9 cellular contexts compared by ENCODE assay signal in genomic region chr11:111540921-111541208, GRCh38. TPM values are rescaled to one million over a fixed set of nuclear protein-coding genes. Genes with fewer than 3 reads are reported as not detected.
DNase-seq lines count a peak whose midpoint lies in the region; ATAC-seq and TF ChIP-seq lines count a peak whose summit lies in the region.
"Had no signal": no experiment of that assay in that cellular context is flagged by ENCODE, and none has a peak within 500 bp of the region (broad histone marks: within the 10 kb centered on the region; RNA-seq: fewer than 3 reads in every experiment).

No MANE protein-coding gene starts in this region.

- TF ChIP-seq CTCF in HEK293 (tag by site-specific recombination; IDR thresholded peaks at IDR 0.05) (0 out of 2 replicates have a peak, but pooled peaks have one; percentile 0), ascending aorta (IDR thresholded peaks at IDR 0.05) (no peak)

- H3K9me3 ChIP-seq in HEK293 (ENCODE audit: control insufficient read depth, insufficient read depth, low read depth, low read length), result no peaks in the 10 kb centered on the region
- no peaks in the 10 kb centered on the region for H3K9me3 ChIP-seq in ascending aorta
- H3K9me3 ChIP-seq in iPS-18c (ENCODE audit: control insufficient read depth, insufficient read depth, low read length), result peaks cover 2% of the 10 kb centered on the region

- peaks cover 0 to 22% of the 10 kb centered on the region in 2 experiments; a peak in 1 of 3 replicates for H3K36me3 ChIP-seq in HEK293 (ENCODE audit: control insufficient read depth in 2 of 2, insufficient read depth in 1 of 2, low read length in 2 of 2)
- H3K36me3 ChIP-seq in ascending aorta, result peaks cover 0 to 14% of the 10 kb centered on the region in 2 donors

- CTCF ChIA-PET in HEK293 (lab: Yijun Ruan, JAX), result no interaction called here

- H3K27me3 ChIP-seq in ascending aorta, result no peaks in the 10 kb centered on the region

- POLR2A ChIA-PET in HEK293 (lab: Yijun Ruan, JAX), result no interaction called here

- intact Hi-C loops in ascending aorta (cut with DNase I), result no loop called here

- no peaks in the 10 kb centered on the region for H3K4me1 ChIP-seq in HEK293 (ENCODE audit: control insufficient read depth, insufficient read depth, low read length)
- peaks cover 0 to 14% of the 10 kb centered on the region in 2 donors for H3K4me1 ChIP-seq in ascending aorta

- H3K27ac ChIP-seq in HEK293 (ENCODE audit: extremely low read depth, low read depth, low read length), result no peak overlapping the region; the same call in 1 of the 2 replicates
- peak overlapping the region; percentile 86 to 93 for H3K27ac ChIP-seq in ascending aorta
- peak overlapping the region in 18 of 21 experiments; percentile 8 to 76 (median 52) for H3K27ac ChIP-seq in skin epidermis

- ATAC-seq in HG03469 (IDR thresholded peaks at IDR 0.05; ENCODE audit: unreplicated experiment), result no peak
- no peak for ATAC-seq in GM19455 (IDR thresholded peaks at IDR 0.05; ENCODE audit: unreplicated experiment)

- H3K4me3 ChIP-seq in HEK293 (ENCODE audit: low read depth, low read length) (peak overlapping the region; percentile 42), ascending aorta (peak overlapping the region; percentile 71 to 83), iPS-18c (ENCODE audit: insufficient read depth, low read depth, low read length) (peak overlapping the region; percentile 71), skin epidermis (peak overlapping the region; percentile 22 to 49 (median 45))

- no peak for DNase-seq in ascending aorta (ENCODE audit: low spot score in 2 of 2)
- no peak for DNase-seq in NAMALWA (ENCODE audit: low spot score)
- DNase-seq in D341Med (ENCODE audit: low spot score), result no peak

TF ChIP-seq in HEK293, 187 proteins besides CTCF, POLR2A, EP300 and RAD21:
- TF ChIP-seq TRIM28 (IDR thresholded peaks at IDR 0.05; ENCODE audit: borderline replicate concordance, low read length) (no peak), KLF1 (tag by site-specific recombination; IDR thresholded peaks at IDR 0.05) (no peak), ZNF660 (tag by site-specific recombination; IDR thresholded peaks at IDR 0.05) (no peak), ZNF157 (tag by site-specific recombination; IDR thresholded peaks at IDR 0.05) (no peak), ZBTB26 (tag by site-specific recombination; optimal IDR thresholded peaks at IDR 0.05) (peak; percentile 49), ZNF621 (tag by site-specific recombination; IDR thresholded peaks at IDR 0.05) (no peak), GFI1B (tag by site-specific recombination; IDR thresholded peaks at IDR 0.05) (no peak)

RNA-seq across cellular contexts. Expression of gene LAYN, which starts 0.3 kb away (rescaled TPM):
- 27.2 TPM for total RNA-seq in ascending aorta

RNA-seq across cellular contexts. Expression of gene HOATZ, which starts 26.3 kb away (rescaled TPM):
- not detected for total RNA-seq in ascending aorta
- total RNA-seq: myocyte had no signal

RNA-seq across cellular contexts. Expression of gene BTG4, which starts 28.7 kb away (rescaled TPM):
- total RNA-seq in ascending aorta, result not detected
- total RNA-seq: myocyte had no signal
